10 cellular contexts compared by ENCODE assay signal in the genomic region with DNA sequence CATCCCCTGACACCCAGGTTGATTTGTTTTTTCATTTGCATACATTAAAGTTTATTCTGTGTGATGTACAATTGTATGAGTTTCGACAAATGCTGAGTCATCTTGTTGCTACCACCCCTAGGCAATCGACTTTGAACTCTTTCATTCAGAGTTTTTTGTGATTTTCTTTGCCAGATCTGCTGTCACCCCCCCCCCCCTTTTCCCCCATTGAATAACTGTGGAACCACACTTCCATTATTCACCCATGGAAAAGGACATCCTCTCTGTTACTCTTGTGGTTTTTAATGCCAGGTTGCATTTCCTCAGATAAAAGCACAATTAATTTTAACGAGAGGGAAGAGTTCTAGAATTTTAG. TPM values are rescaled to one million over a fixed set of nuclear protein-coding genes. Genes with fewer than 3 reads are reported as not detected.
A peak's percentile ranks its signal among the peaks of the same experiment; 100 is the strongest.
DNase-seq lines count a peak whose midpoint lies in the region; ATAC-seq, FAIRE-seq and TF ChIP-seq lines count a peak whose summit lies in the region.
"Had no signal": no experiment of that assay in that cellular context is flagged by ENCODE, and none has a peak within 500 bp of the region (broad histone marks: within the 10 kb centered on the region; RNA-seq: fewer than 3 reads in every experiment).

No MANE protein-coding gene starts in this region.

- no peak overlapping the region for H3K9ac ChIP-seq in endodermal cell (ENCODE audit: extremely low read depth, low read length, poor library complexity, severe bottlenecking)

- CTCF ChIA-PET in activated CD4-positive, alpha-beta T cell treated with anti-CD3 and anti-CD28 coated beads for 36 hours (lab: Charles Lee): no interaction called here

- peaks cover 12% of the 10 kb centered on the region for H3K36me3 ChIP-seq in endodermal cell (ENCODE audit: control insufficient read depth, insufficient read depth, low read length)
- H3K36me3 ChIP-seq: pancreas had no signal

- no peak for DNase-seq in activated CD4-positive, alpha-beta T cell treated with anti-CD3 and anti-CD28 coated beads for 36 hours
- DNase-seq in activated CD4-positive, alpha-beta T cell treated with anti-CD3 and anti-CD28 coated beads, Interleukin-2, amount 50 U/mL, for 48 hours: no peak
- no peak for DNase-seq in RCC 7860 (ENCODE audit: low spot score)
- DNase-seq in endodermal cell: no peak
- peak; percentile 75 for DNase-seq in renal cortical epithelial cell (ENCODE audit: low read depth)
- DNase-seq in HTR-8/SVneo (ENCODE audit: insufficient read length, low spot score): no peak
- no peak for DNase-seq in NCI-H446 treated with DMSO at 0.1 percent for 48 hours (lab: John Stamatoyannopoulos, UW)
- DNase-seq: activated CD4-positive, alpha-beta T cell treated with anti-CD3 and anti-CD28 coated beads for 48 hours had no signal

- ATAC-seq in activated CD4-positive, alpha-beta T cell treated with anti-CD3 and anti-CD28 coated beads for 36 hours: peak; percentile 13
- ATAC-seq in HG03457 (IDR thresholded peaks at IDR 0.05; ENCODE audit: unreplicated experiment): no peak

- FAIRE-seq in RCC 7860 (lab: Jason Lieb, UNC) (peak; percentile 43), HTR-8/SVneo (lab: Jason Lieb, UNC) (no peak)
- FAIRE-seq: pancreas had no signal

- peaks cover 78% of the 10 kb centered on the region for H3K4me1 Mint-ChIP-seq in activated CD4-positive, alpha-beta T cell treated with anti-CD3 and anti-CD28 coated beads for 36 hours
- peaks cover 66% of the 10 kb centered on the region for H3K4me1 Mint-ChIP-seq in endodermal cell

- no peak overlapping the region for H3K27ac ChIP-seq in endodermal cell (ENCODE audit: low read depth, low read length)

- peaks cover 24% of the 10 kb centered on the region for H3K36me3 Mint-ChIP-seq in activated CD4-positive, alpha-beta T cell treated with anti-CD3 and anti-CD28 coated beads for 36 hours (ENCODE audit: low read depth)
- peaks cover 10% of the 10 kb centered on the region for H3K36me3 Mint-ChIP-seq in endodermal cell (ENCODE audit: low read depth)

- no peaks in the 10 kb centered on the region for H3K9me3 ChIP-seq in endodermal cell (ENCODE audit: control insufficient read depth, low read length)
- H3K9me3 ChIP-seq: pancreas had no signal

- 69% methylated on average over 2 to 3 of the region's 3 CpGs for WGBS in endodermal cell (ENCODE audit: insufficient coverage in 1 of 2, insufficient read length in 1 of 2), 2 experiments

- no peak overlapping the region for H3K4me3 ChIP-seq in endodermal cell (ENCODE audit: low read length)
- H3K4me3 ChIP-seq: pancreas had no signal

- no peaks in the 10 kb centered on the region for H3K9me3 Mint-ChIP-seq in activated CD4-positive, alpha-beta T cell treated with anti-CD3 and anti-CD28 coated beads for 36 hours (ENCODE audit: low read depth)
- no peaks in the 10 kb centered on the region for H3K9me3 Mint-ChIP-seq in endodermal cell

- H3K4me3 Mint-ChIP-seq in activated CD4-positive, alpha-beta T cell treated with anti-CD3 and anti-CD28 coated beads for 36 hours: no peak overlapping the region
- H3K4me3 Mint-ChIP-seq in endodermal cell: no peak overlapping the region

- no peak for TF ChIP-seq CTCF in endodermal cell (conservative IDR thresholded peaks at IDR 0.05)

- peak overlapping the region; percentile 40 for H3K27ac Mint-ChIP-seq in activated CD4-positive, alpha-beta T cell treated with anti-CD3 and anti-CD28 coated beads for 36 hours
- H3K27ac Mint-ChIP-seq in endodermal cell: peak overlapping the region; percentile 76

- H3K27me3 ChIP-seq in endodermal cell (ENCODE audit: control insufficient read depth, insufficient read depth, low read length, poor library complexity, severe bottlenecking): no peaks in the 10 kb centered on the region
- H3K27me3 ChIP-seq: pancreas had no signal

- POLR2A ChIA-PET in activated CD4-positive, alpha-beta T cell treated with anti-CD3 and anti-CD28 coated beads for 36 hours (lab: Charles Lee): no interaction called here

- intact Hi-C loops in activated CD4-positive, alpha-beta T cell treated with anti-CD3 and anti-CD28 coated beads for 36 hours (cut with DNase I, micrococcal nuclease): no loop called here

- no peaks in the 10 kb centered on the region for H3K27me3 Mint-ChIP-seq in activated CD4-positive, alpha-beta T cell treated with anti-CD3 and anti-CD28 coated beads for 36 hours
- no peaks in the 10 kb centered on the region for H3K27me3 Mint-ChIP-seq in endodermal cell (ENCODE audit: insufficient read depth)

- H3K4me1 ChIP-seq in endodermal cell (ENCODE audit: control insufficient read depth, insufficient read depth, low read length): peaks cover 5% of the 10 kb centered on the region

RNA-seq across cellular contexts. Expression of a gene that starts 13.7 kb away (rescaled TPM):
- total RNA-seq in activated CD4-positive, alpha-beta T cell treated with anti-CD3 and anti-CD28 coated beads for 36 hours: 10 to 100 TPM; 38.7 to 43.1 TPM
- total RNA-seq in endodermal cell (10 to 100 TPM; 44.9 to 47.0 TPM), renal cortical epithelial cell (32.8 and 38.0 TPM in 2 replicates)
- polyA plus RNA-seq in endodermal cell (2013, experiment 1 of 2): 41.7 TPM
- polyA plus RNA-seq in endodermal cell (2013, experiment 2 of 2): 35.4 TPM

RNA-seq across cellular contexts. Expression of a gene that starts 15.6 kb away (rescaled TPM):
- 100 to 1,000 TPM; 115 to 154 TPM for total RNA-seq in activated CD4-positive, alpha-beta T cell treated with anti-CD3 and anti-CD28 coated beads for 36 hours
- total RNA-seq in endodermal cell (10 to 100 TPM; 38.3 to 46.1 TPM), renal cortical epithelial cell (56.6 and 142 TPM in 2 replicates)
- 29.2 TPM for polyA plus RNA-seq in endodermal cell (2013, experiment 1 of 2)
- polyA plus RNA-seq in endodermal cell (2013, experiment 2 of 2): 27.1 TPM
